Comparison of ENCODE assay signal across 9 cellular contexts in the genomic region with DNA sequence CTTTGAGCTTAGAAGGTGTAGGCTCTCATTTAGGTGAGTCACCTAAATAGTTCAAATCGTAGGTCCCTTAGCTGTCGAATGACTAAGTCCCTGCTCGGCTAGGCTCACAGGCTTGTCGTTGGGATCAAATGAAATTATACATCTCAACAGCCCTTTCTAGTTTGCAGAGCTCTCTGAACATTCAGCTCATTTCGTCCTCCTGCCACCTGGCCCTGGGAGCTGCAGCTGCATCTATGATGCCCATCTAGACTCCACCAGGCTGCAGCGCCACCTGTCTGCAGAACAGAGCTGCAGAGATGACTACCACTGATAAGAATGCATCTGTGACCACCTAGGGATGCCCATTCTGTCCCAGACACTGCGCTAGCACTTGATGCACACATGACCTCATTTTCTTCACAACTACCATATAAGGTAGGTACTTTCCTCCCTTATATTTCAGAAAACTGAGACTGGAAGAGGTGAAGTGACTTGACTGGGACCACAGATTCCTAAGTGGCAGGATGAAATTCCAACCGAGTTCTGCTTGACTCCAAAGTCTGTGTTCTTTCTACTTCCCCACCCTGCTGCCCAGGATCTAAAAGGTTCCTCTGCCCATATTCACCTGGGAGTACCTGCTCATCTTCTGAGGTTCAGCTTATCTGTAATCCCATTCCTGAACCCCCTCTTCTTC.
DNase-seq lines count a peak whose midpoint lies in the region; ATAC-seq and TF ChIP-seq lines count a peak whose summit lies in the region.
"Had no signal": no experiment of that assay in that cellular context is flagged by ENCODE, and none has a peak within 500 bp of the region (broad histone marks: within the 10 kb centered on the region; RNA-seq: fewer than 3 reads in every experiment).

No MANE protein-coding gene starts in this region.

- H3K79me2 ChIP-seq in MM.1S (ENCODE audit: low read length) = no peaks in the 10 kb centered on the region

- no peak overlapping the region for H3K4me3 Mint-ChIP-seq in CD8-positive, alpha-beta T cell

- CTCF ChIA-PET in CD8-positive, alpha-beta T cell (lab: Charles Lee) = interaction anchor here (1.4 to 2.5 kb wide), 3 partner anchors 10 to 69 kb away, joined by 3 to 15 read pairs (median 4); no protein-coding TSS in a partner anchor

- no peak overlapping the region for H4K91ac ChIP-seq in mesenchymal stem cell (ENCODE audit: low read length)

- no peaks in the 10 kb centered on the region for H3F3A ChIP-seq in MM.1S (ENCODE audit: insufficient read depth, low read length)

- H3K4me1 ChIP-seq in CD8-positive, alpha-beta T cell (ENCODE audit: insufficient read depth, low read length) = no peaks in the 10 kb centered on the region
- H3K4me1 ChIP-seq in MM.1S (ENCODE audit: low read length) (no peaks in the 10 kb centered on the region), mesenchymal stem cell (ENCODE audit: control insufficient read depth, insufficient read depth, low read depth, low read length) (peaks cover 12% of the 10 kb centered on the region), tibial artery (no peaks in the 10 kb centered on the region)

- intact Hi-C loops in CD8-positive, alpha-beta T cell (cut with DNase I, micrococcal nuclease) = loop anchor here (5.0 to 10.0 kb wide), 2 partner anchors 68 to 71 kb away; no protein-coding TSS in a partner anchor
- intact Hi-C loops in tibial artery (cut with DNase I; ENCODE audit: low total_unique reads) = loop anchor here (2.0 kb wide), 1 partner anchor 71 kb away; no protein-coding TSS in a partner anchor

- no peaks in the 10 kb centered on the region for H4K20me1 ChIP-seq in MM.1S (ENCODE audit: insufficient read depth, low read length)

- peak in 1 of 7 experiments; percentile 21 for DNase-seq in CD8-positive, alpha-beta T cell
- DNase-seq in GM19240 (ENCODE audit: insufficient read length, low spot score) = peak; percentile 14
- DNase-seq in MM.1S = peak; percentile 75
- peak; percentile 91 to 94 for DNase-seq in SHP77 (lab: John Stamatoyannopoulos, UW)
- DNase-seq in cerebellar cortex (ENCODE audit: low spot score) = peak; percentile 30
- DNase-seq in mesenchymal stem cell = peak; percentile 66
- DNase-seq in tibial artery = peak; percentile 38 to 73

- H4K8ac ChIP-seq in mesenchymal stem cell (ENCODE audit: low read length) = no peak overlapping the region

- H3K4me3 ChIP-seq in CD8-positive, alpha-beta T cell (ENCODE audit: low read depth, low read length) = no peak overlapping the region
- H3K4me3 ChIP-seq in MM.1S (ENCODE audit: low read length) (no peak overlapping the region), mesenchymal stem cell (ENCODE audit: insufficient read depth in 1 of 2, low read depth in 1 of 2, low read length in 2 of 2) (no peak overlapping the region), tibial artery (no peak overlapping the region)
- H3K4me3 ChIP-seq: SK-N-MC had no signal

- H2AK5ac ChIP-seq in mesenchymal stem cell (ENCODE audit: low read length, severe bottlenecking) = peak overlapping the region; percentile 76

- no peaks in the 10 kb centered on the region for H3K9me2 ChIP-seq in MM.1S (replicated peaks; ENCODE audit: insufficient read depth, low read length)

- no peak overlapping the region for H2BK15ac ChIP-seq in mesenchymal stem cell (ENCODE audit: low read depth, poor library complexity, severe bottlenecking)

- no peak for ATAC-seq in CD8-positive, alpha-beta T cell
- no peak for ATAC-seq in GM21576 (IDR thresholded peaks at IDR 0.05; ENCODE audit: unreplicated experiment)

- peak; percentile 38 for TF ChIP-seq CTCF in CD8-positive, alpha-beta T cell (IDR thresholded peaks at IDR 0.05)
- TF ChIP-seq CTCF in MM.1S (IDR thresholded peaks at IDR 0.05; ENCODE audit: low read length) (peak; percentile 91), tibial artery (IDR thresholded peaks at IDR 0.05) (peak; percentile 77 to 79)

- H2AFZ ChIP-seq in MM.1S (ENCODE audit: low read length) (no peak overlapping the region), mesenchymal stem cell (ENCODE audit: low read depth, low read length) (no peak overlapping the region)

- POLR2A ChIA-PET in CD8-positive, alpha-beta T cell (lab: Charles Lee) = no interaction called here

- no peak overlapping the region for H2BK12ac ChIP-seq in mesenchymal stem cell (ENCODE audit: low read length in 2 of 2)

- no peaks in the 10 kb centered on the region for H3K9me3 Mint-ChIP-seq in CD8-positive, alpha-beta T cell

- H3K23ac ChIP-seq in mesenchymal stem cell (ENCODE audit: low read length in 2 of 2) = no peak overlapping the region

- H3K4me1 Mint-ChIP-seq in CD8-positive, alpha-beta T cell (ENCODE audit: low read depth) = no peaks in the 10 kb centered on the region

- H3K4me2 ChIP-seq in MM.1S (ENCODE audit: low read depth, low read length) = no peak overlapping the region
- H3K4me2 ChIP-seq in mesenchymal stem cell (ENCODE audit: low read length, poor library complexity, severe bottlenecking) = no peak overlapping the region

- H3K36me3 ChIP-seq in CD8-positive, alpha-beta T cell (ENCODE audit: insufficient read depth, low read length) = no peaks in the 10 kb centered on the region
- H3K36me3 ChIP-seq in MM.1S (replicated peaks; ENCODE audit: insufficient read depth, low read length) (no peaks in the 10 kb centered on the region), mesenchymal stem cell (ENCODE audit: control insufficient read depth in 1 of 2, insufficient read depth in 2 of 2, low read depth in 1 of 2, low read length in 2 of 2) (no peaks in the 10 kb centered on the region), tibial artery (no peaks in the 10 kb centered on the region)

- H3K9me3 ChIP-seq in CD8-positive, alpha-beta T cell (ENCODE audit: low read length) = no peaks in the 10 kb centered on the region
- H3K9me3 ChIP-seq in MM.1S (replicated peaks; ENCODE audit: insufficient read depth, low read length) = no peaks in the 10 kb centered on the region
- no peaks in the 10 kb centered on the region for H3K9me3 ChIP-seq in mesenchymal stem cell (ENCODE audit: control insufficient read depth, low read length)
- H3K9me3 ChIP-seq in tibial artery = no peaks in the 10 kb centered on the region

- no peak overlapping the region for H3K18ac ChIP-seq in mesenchymal stem cell (ENCODE audit: low read depth in 1 of 2, low read length in 2 of 2)

- H3K36me3 Mint-ChIP-seq in CD8-positive, alpha-beta T cell = no peaks in the 10 kb centered on the region

- 29% methylated on average over 7 of the region's 8 CpGs for WGBS in mesenchymal stem cell

- H3K27ac ChIP-seq in CD8-positive, alpha-beta T cell (ENCODE audit: low read depth, low read length) = no peak overlapping the region
- no peak overlapping the region for H3K27ac ChIP-seq in MM.1S (ENCODE audit: low read length)
- peak overlapping the region; percentile 18 for H3K27ac ChIP-seq in mesenchymal stem cell (ENCODE audit: low read length, poor library complexity, severe bottlenecking)
- H3K27ac ChIP-seq in tibial artery = no peak overlapping the region
- H3K27ac ChIP-seq: SK-N-MC had no signal

- no peak overlapping the region for H3K4ac ChIP-seq in mesenchymal stem cell (ENCODE audit: low read depth in 1 of 2, low read length in 2 of 2)

- no peaks in the 10 kb centered on the region for H3K27me3 Mint-ChIP-seq in CD8-positive, alpha-beta T cell (ENCODE audit: low read depth)

- H2BK120ac ChIP-seq in mesenchymal stem cell (ENCODE audit: low read depth, low read length) = no peak overlapping the region

- no peak overlapping the region for H3K27ac Mint-ChIP-seq in CD8-positive, alpha-beta T cell

- H3K9ac ChIP-seq in MM.1S (ENCODE audit: low read length) = no peak overlapping the region
- no peak overlapping the region for H3K9ac ChIP-seq in mesenchymal stem cell (ENCODE audit: low read length)

- no peak overlapping the region for H3K14ac ChIP-seq in mesenchymal stem cell (ENCODE audit: low read length in 2 of 2)

- no peak overlapping the region for H2BK5ac ChIP-seq in mesenchymal stem cell (ENCODE audit: low read depth, low read length, poor library complexity, severe bottlenecking)

- H3K27me3 ChIP-seq in CD8-positive, alpha-beta T cell (ENCODE audit: insufficient read depth, low read length) = no peaks in the 10 kb centered on the region
- H3K27me3 ChIP-seq in MM.1S (replicated peaks; ENCODE audit: insufficient read depth, low read length) (no peaks in the 10 kb centered on the region), mesenchymal stem cell (ENCODE audit: control insufficient read depth in 1 of 2, insufficient read depth in 1 of 2, low read length in 2 of 2) (no peaks in the 10 kb centered on the region), tibial artery (no peaks in the 10 kb centered on the region)

- no peaks in the 10 kb centered on the region for H3K79me1 ChIP-seq in mesenchymal stem cell (replicated peaks; ENCODE audit: low read length, poor library complexity, severe bottlenecking)

Comparison
In these comparisons a context has a peak if more than half of its experiments do, and no peak if none do; other contexts are left out.
1. CTCF ChIP-seq: peak in every context shown above with its lines; median percentile 91 in MM.1S; 78 in tibial artery; 38 in CD8-positive, alpha-beta T cell.